ENCODE assay signal across 15 cellular contexts in genomic region chr14:33956640-33957039, GRCh38. TPM values are rescaled to one million over a fixed set of nuclear protein-coding genes. Genes with fewer than 3 reads are reported as not detected.
"Had no signal": no experiment of that assay in that cellular context is flagged by ENCODE, and none has a peak within 500 bp of the region (broad histone marks: within the 10 kb centered on the region; RNA-seq: fewer than 3 reads in every experiment).

No MANE protein-coding gene starts in this region.

- H3K27ac ChIP-seq: esophagus muscularis mucosa, heart right ventricle, thyroid gland had no signal

- DNase-seq: activated CD4-positive, alpha-beta T cell treated with anti-CD3 and anti-CD28 coated beads for 36 hours; activated CD4-positive, alpha-beta T cell treated with anti-CD3 and anti-CD28 coated beads, Interleukin-2, amount 50 U/mL, for 48 hours; cerebellar nuclear complex; effector memory CD4-positive, alpha-beta T cell; heart right ventricle; occipital lobe; posterior cingulate gyrus; retina; stimulated activated CD8-positive, alpha-beta memory T cell treated with anti-CD3 and anti-CD28 coated beads, Interleukin-4, amount 100 ng/mL, for 48 hours; stimulated activated naive CD4-positive, alpha-beta T cell; thyroid gland had no signal

- H3K4me3 ChIP-seq: esophagus muscularis mucosa, heart right ventricle, thyroid gland had no signal

- FAIRE-seq: bronchial epithelial cell, endothelial cell of umbilical vein had no signal

- H3K27me3 ChIP-seq: esophagus muscularis mucosa, thyroid gland had no signal

- ATAC-seq: activated CD4-positive, alpha-beta T cell treated with anti-CD3 and anti-CD28 coated beads for 36 hours; heart right ventricle had no signal

- H3K36me3 ChIP-seq: esophagus muscularis mucosa, heart right ventricle, thyroid gland had no signal

- H3K9me3 ChIP-seq: esophagus muscularis mucosa, heart right ventricle, thyroid gland had no signal

RNA-seq across cellular contexts. Expression of gene EGLN3, which starts 5.8 kb away (rescaled TPM):
- polyA plus RNA-seq: endothelial cell of umbilical vein, neural cell had no signal
